ENCODE assay signal across 8 cellular contexts in genomic region chr9:69121155-69122085, GRCh38. TPM values are rescaled to one million over a fixed set of nuclear protein-coding genes. Genes with fewer than 3 reads are reported as not detected.
DNase-seq lines count a peak whose midpoint lies in the region; ATAC-seq and TF ChIP-seq lines count a peak whose summit lies in the region.

No MANE protein-coding gene starts in this region.

- ATAC-seq in GM18873 (IDR thresholded peaks at IDR 0.05; ENCODE audit: low FRiP score, unreplicated experiment) (peak; percentile 68), HG03060 (IDR thresholded peaks at IDR 0.05; ENCODE audit: low read depth, unreplicated experiment) (peak; percentile 45)
- peak; percentile 71 for ATAC-seq in activated T-helper 17 cell treated with anti-CD3 and anti-CD28 coated beads, Interleukin-2, amount 50 U/mL, for 72 hours (replicated peaks)

- H3K36me3 Mint-ChIP-seq in activated T-helper 17 cell treated with anti-CD3 and anti-CD28 coated beads, Interleukin-2, amount 50 U/mL, for 72 hours (ENCODE audit: low read depth): no peaks in the 10 kb centered on the region

- no peaks in the 10 kb centered on the region for H3K4me1 Mint-ChIP-seq in activated T-helper 17 cell treated with anti-CD3 and anti-CD28 coated beads, Interleukin-2, amount 50 U/mL, for 72 hours

- H3K4me3 Mint-ChIP-seq in activated T-helper 17 cell treated with anti-CD3 and anti-CD28 coated beads, Interleukin-2, amount 50 U/mL, for 72 hours: peak overlapping the region; percentile 89

- H2AK5ac ChIP-seq in neuronal stem cell (ENCODE audit: low read depth, low read length): peak overlapping the region; percentile 46

- H2BK120ac ChIP-seq in neuronal stem cell (ENCODE audit: low read depth, low read length): no peak overlapping the region

- H3K4me3 ChIP-seq in BJ (ENCODE audit: low read depth, low read length) (peak overlapping the region; percentile 48), neuronal stem cell (ENCODE audit: low read length in 2 of 2) (peak overlapping the region; percentile 74 to 94)

- no peak overlapping the region for H2BK12ac ChIP-seq in neuronal stem cell (ENCODE audit: low read length)

- no CpG with 5 or more reads among the region's 87 CpGs for WGBS in neuronal stem cell (ENCODE audit: extremely low coverage in 2 of 2, insufficient read length in 2 of 2, insufficient replicate concordance in 1 of 2), 2 donors

- H3K14ac ChIP-seq in neuronal stem cell (ENCODE audit: low read length): peak overlapping the region; percentile 56

- no peaks in the 10 kb centered on the region for H3K27me3 Mint-ChIP-seq in activated T-helper 17 cell treated with anti-CD3 and anti-CD28 coated beads, Interleukin-2, amount 50 U/mL, for 72 hours

- H3K27me3 ChIP-seq in BJ (ENCODE audit: control insufficient read depth, insufficient read depth, low read length): no peaks in the 10 kb centered on the region
- no peaks in the 10 kb centered on the region for H3K27me3 ChIP-seq in neuronal stem cell (ENCODE audit: control insufficient read depth in 3 of 3, insufficient read depth in 3 of 3, low read depth in 1 of 3, low read length in 3 of 3)

- DNase-seq in BJ (ENCODE audit: low read depth) (no peak), NCI-H526 (lab: John Stamatoyannopoulos, UW) (peak; percentile 65 to 76), germinal center (ENCODE audit: low spot score) (peak; percentile 70), neuronal stem cell (ENCODE audit: low spot score) (peak; percentile 51), NCI-H1048 (lab: John Stamatoyannopoulos, UW) (no peak)

- H3K4me1 ChIP-seq in neuronal stem cell (ENCODE audit: control insufficient read depth in 2 of 2, insufficient read depth in 1 of 2, low read depth in 1 of 2, low read length in 2 of 2): peaks cover 8 to 9% of the 10 kb centered on the region in 2 donors

- H3K36me3 ChIP-seq in BJ (ENCODE audit: control insufficient read depth, insufficient read depth, low read length) (no peaks in the 10 kb centered on the region), neuronal stem cell (replicated peaks in 1 of 2; ENCODE audit: control insufficient read depth in 2 of 2, insufficient read depth in 2 of 2, low read length in 2 of 2) (no peaks in the 10 kb centered on the region)

- peak overlapping the region; percentile 95 for H2AFZ ChIP-seq in neuronal stem cell (ENCODE audit: low read length)

- no peak overlapping the region for H4K91ac ChIP-seq in neuronal stem cell (ENCODE audit: low read depth, low read length, poor library complexity)

- peak overlapping the region; percentile 72 for H3K27ac ChIP-seq in neuronal stem cell (replicated peaks; ENCODE audit: low read length)

- H2BK15ac ChIP-seq in neuronal stem cell (ENCODE audit: low read length): peak overlapping the region; percentile 92

- peak overlapping the region; percentile 84 for H3K4ac ChIP-seq in neuronal stem cell (ENCODE audit: low read length)

- H2BK5ac ChIP-seq in neuronal stem cell (ENCODE audit: low read length): peak overlapping the region; percentile 63

- peak overlapping the region; percentile 97 for H3K18ac ChIP-seq in neuronal stem cell (ENCODE audit: low read length)

- no peaks in the 10 kb centered on the region for H3K9me3 Mint-ChIP-seq in activated T-helper 17 cell treated with anti-CD3 and anti-CD28 coated beads, Interleukin-2, amount 50 U/mL, for 72 hours

- H4K8ac ChIP-seq in neuronal stem cell (ENCODE audit: low read depth, low read length): peak overlapping the region; percentile 17

- H3K27ac Mint-ChIP-seq in activated T-helper 17 cell treated with anti-CD3 and anti-CD28 coated beads, Interleukin-2, amount 50 U/mL, for 72 hours: peak overlapping the region; percentile 76

- no peaks in the 10 kb centered on the region for H3K9me3 ChIP-seq in neuronal stem cell (replicated peaks in 1 of 2; ENCODE audit: control insufficient read depth in 2 of 2, insufficient read depth in 1 of 2, low read depth in 1 of 2, low read length in 2 of 2)

- H3K9ac ChIP-seq in neuronal stem cell (ENCODE audit: low read depth, low read length, poor library complexity): peak overlapping the region; percentile 96

- peak overlapping the region; percentile 92 for H3K4me2 ChIP-seq in neuronal stem cell (ENCODE audit: insufficient read depth, low read length, poor library complexity, severe bottlenecking)

- TF ChIP-seq CTCF in BJ (IDR thresholded peaks at IDR 0.05; ENCODE audit: insufficient read depth, low read depth, low read length): no peak

- peak overlapping the region; percentile 95 for H3K23ac ChIP-seq in neuronal stem cell (ENCODE audit: low read depth, low read length, poor library complexity)

- H3K79me1 ChIP-seq in neuronal stem cell (ENCODE audit: low read depth, low read length): peaks cover 2% of the 10 kb centered on the region

- POLR2A ChIA-PET in BJ (lab: Charles Lee): interaction anchor here (0.6 to 0.7 kb wide), 2 partner anchors 14 to 82 kb away, joined by 3 to 9 read pairs; no protein-coding TSS in a partner anchor

- CTCF ChIA-PET in BJ (lab: Yijun Ruan, JAX): interaction anchor here (0.7 to 1.2 kb wide), 4 partner anchors 23 to 72 kb away, joined by 3 read pairs; no protein-coding TSS in a partner anchor

RNA-seq across cellular contexts. Expression of gene TJP2, which starts 52.7 kb away (rescaled TPM):
- polyA plus RNA-seq in BJ (2011; rRNA removed): 5.5 and 5.6 TPM in 2 replicates
- 5.9 and 6.0 TPM in 2 replicates for polyA minus RNA-seq in BJ (2011; rRNA and poly(A)+ RNA removed)
- total RNA-seq in activated T-helper 17 cell treated with anti-CD3 and anti-CD28 coated beads, Interleukin-2, amount 50 U/mL, for 72 hours: 10 to 100 TPM; 25.9 to 27.3 TPM
- 27.2 TPM for polyA plus RNA-seq in neuronal stem cell (2013, experiment 1 of 2)
- polyA plus RNA-seq in neuronal stem cell (2013, experiment 2 of 2): 28.1 TPM

Comparison
In these comparisons a context has a peak if more than half of its experiments do, and no peak if none do; other contexts are left out.
1. DNase-seq: peak in NCI-H526 (2 of 2), germinal center (single experiment) and neuronal stem cell (single experiment); none in BJ (single experiment) and NCI-H1048 (single experiment).
2. Peak in every context shown above with its lines, with median percentiles within 50 percentile points of each other: ATAC-seq.